In the genomic region with DNA sequence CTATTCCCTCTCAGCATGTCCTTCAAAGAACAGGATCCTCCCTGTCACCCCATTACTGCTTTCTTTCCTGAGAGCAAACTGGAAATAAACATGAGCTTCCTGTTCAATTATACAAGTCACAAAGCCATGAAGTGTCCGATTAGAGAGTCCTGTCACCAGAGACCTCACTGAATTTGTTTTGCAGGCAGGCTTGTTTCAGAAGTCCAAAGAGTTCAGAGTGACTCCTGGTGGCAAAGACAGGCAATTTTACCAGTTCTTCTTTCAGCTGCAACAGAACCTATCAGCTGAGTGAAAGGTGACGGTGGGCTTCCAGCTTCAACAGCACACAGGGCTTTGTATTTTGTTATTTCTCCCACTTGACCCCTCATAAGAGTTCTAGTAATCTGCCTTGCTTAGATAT, we compare ENCODE assay signal across 1 cellular context.
TF ChIP-seq lines count a peak whose summit lies in the region.

No MANE protein-coding gene starts in this region.

TF ChIP-seq in K562, 482 proteins besides CTCF, POLR2A, EP300 and RAD21:
- TF ChIP-seq CCNT2 (IDR thresholded peaks at IDR 0.05; ENCODE audit: borderline replicate concordance, extremely low read depth, insufficient read length, low read depth, low read length) (no peak), HMG20B (CRISPR knock-in tag; IDR thresholded peaks at IDR 0.05) (no peak), NRF1 (conservative IDR thresholded peaks at IDR 0.05 in 1 of 2, IDR thresholded peaks at IDR 0.05 in 1 of 2) (no peak), COPS2 (conservative IDR thresholded peaks at IDR 0.05) (no peak), ARHGAP35 (IDR thresholded peaks at IDR 0.05; ENCODE audit: partially characterized antibody) (no peak)
